32 cellular contexts compared by ENCODE assay signal in genomic region chr3:133383175-133383574, GRCh38. TPM values are rescaled to one million over a fixed set of nuclear protein-coding genes. Genes with fewer than 3 reads are reported as not detected.
DNase-seq lines count a peak whose midpoint lies in the region; ATAC-seq, FAIRE-seq and TF ChIP-seq lines count a peak whose summit lies in the region.
"Had no signal": no experiment of that assay in that cellular context is flagged by ENCODE, and none has a peak within 500 bp of the region (broad histone marks: within the 10 kb centered on the region; RNA-seq: fewer than 3 reads in every experiment).

No MANE protein-coding gene starts in this region.

- DNase-seq in Calu3 (peak; percentile 90), LoVo (ENCODE audit: low spot score) (peak; percentile 32), epithelial cell of esophagus (ENCODE audit: low read depth) (peak; percentile 79), mucosa of descending colon (no peak), GM12891 (ENCODE audit: insufficient read length, low spot score) (no peak), NCI-H2196 treated with DMSO at 0.1 percent for 48 hours (lab: John Stamatoyannopoulos, UW; ENCODE audit: unreplicated experiment) (no peak)
- no peak for DNase-seq in stimulated activated naive B cell treated with anti-CD40 and anti-IgM and Interleukin-4, amounts not matched to agents 10 μg/mL and 1 μg/mL and 100 μg/mL, for 72 hours
- DNase-seq: activated CD4-positive, alpha-beta T cell treated with anti-CD3 and anti-CD28 coated beads, Interleukin-2, amount 10 ng/mL, durations not matched to agents 7 days and 5 days; activated CD8-positive, alpha-beta memory T cell treated with anti-CD3 and anti-CD28 coated beads, Interleukin-2, amount 10 ng/mL, durations not matched to agents 7 days and 5 days; activated naive CD4-positive, alpha-beta T cell treated with anti-CD3 and anti-CD28 coated beads, Interleukin-2, amount 10 ng/mL, durations not matched to agents 7 days and 5 days; activated T-cell treated with anti-CD3 and anti-CD28 coated beads, Interleukin-2, amount 50 U/mL, for 72 hours; amygdala; effector memory CD8-positive, alpha-beta T cell; HCEC 1CT; kidney; mesenchymal stem cell; naive B cell; NCI-H1105; NCI-H510A; psoas muscle; RPMI8226; WERI-Rb-1 had no signal

- ATAC-seq in mucosa of descending colon (peak; percentile 57), GM19035 (IDR thresholded peaks at IDR 0.05; ENCODE audit: unreplicated experiment) (no peak)
- no peak for ATAC-seq in stimulated activated naive B cell treated with anti-CD40 and anti-IgM and Interleukin-4, amounts not matched to agents 10 μg/mL and 1 μg/mL and 100 μg/mL, for 72 hours (replicated peaks)
- ATAC-seq: activated CD8-positive, alpha-beta memory T cell treated with anti-CD3 and anti-CD28 coated beads, Interleukin-2, amount 10 ng/mL, durations not matched to agents 7 days and 5 days; activated T-cell treated with anti-CD3 and anti-CD28 coated beads, Interleukin-2, amount 50 U/mL, for 72 hours; effector memory CD8-positive, alpha-beta T cell had no signal

- CTCF ChIA-PET in Calu3 (lab: Charles Lee) = interaction anchor here (0.8 to 4.8 kb wide), 7 partner anchors 17 to 657 kb away, joined by 3 to 53 read pairs (median 3); no protein-coding TSS in a partner anchor

- no peak overlapping the region for H3K27ac Mint-ChIP-seq in Calu3 (ENCODE audit: unreplicated experiment)
- no peak overlapping the region for H3K27ac Mint-ChIP-seq in stimulated activated naive B cell treated with anti-CD40 and anti-IgM and Interleukin-4, amounts not matched to agents 10 μg/mL and 1 μg/mL and 100 μg/mL, for 72 hours
- H3K27ac Mint-ChIP-seq: activated CD4-positive, alpha-beta T cell treated with anti-CD3 and anti-CD28 coated beads, Interleukin-2, amount 10 ng/mL, durations not matched to agents 7 days and 5 days; activated CD8-positive, alpha-beta memory T cell treated with anti-CD3 and anti-CD28 coated beads, Interleukin-2, amount 10 ng/mL, durations not matched to agents 7 days and 5 days; activated naive CD4-positive, alpha-beta T cell treated with anti-CD3 and anti-CD28 coated beads, Interleukin-2, amount 10 ng/mL, durations not matched to agents 7 days and 5 days; activated T-cell treated with anti-CD3 and anti-CD28 coated beads, Interleukin-2, amount 50 U/mL, for 72 hours; effector memory CD8-positive, alpha-beta T cell; naive B cell had no signal

- TF ChIP-seq CTCF in Calu3 (IDR thresholded peaks at IDR 0.05; ENCODE audit: unreplicated experiment) (no peak), epithelial cell of esophagus (IDR thresholded peaks at IDR 0.05; ENCODE audit: insufficient read depth, low read depth, low read length, missing control alignments) (no peak), mucosa of descending colon (IDR thresholded peaks at IDR 0.05) (no peak)

- H3K27me3 Mint-ChIP-seq in Calu3 (ENCODE audit: unreplicated experiment) = peaks cover 81% of the 10 kb centered on the region
- peaks cover 13 to 34% of the 10 kb centered on the region in 2 donors for H3K27me3 Mint-ChIP-seq in stimulated activated naive B cell treated with anti-CD40 and anti-IgM and Interleukin-4, amounts not matched to agents 10 μg/mL and 1 μg/mL and 100 μg/mL, for 72 hours
- H3K27me3 Mint-ChIP-seq: activated CD4-positive, alpha-beta T cell treated with anti-CD3 and anti-CD28 coated beads, Interleukin-2, amount 10 ng/mL, durations not matched to agents 7 days and 5 days; activated CD8-positive, alpha-beta memory T cell treated with anti-CD3 and anti-CD28 coated beads, Interleukin-2, amount 10 ng/mL, durations not matched to agents 7 days and 5 days had no signal

- H3K4me1 Mint-ChIP-seq in Calu3 (ENCODE audit: low read depth, unreplicated experiment) = peaks cover 34% of the 10 kb centered on the region
- H3K4me1 Mint-ChIP-seq in stimulated activated naive B cell treated with anti-CD40 and anti-IgM and Interleukin-4, amounts not matched to agents 10 μg/mL and 1 μg/mL and 100 μg/mL, for 72 hours = peaks cover 6 to 7% of the 10 kb centered on the region in 2 donors
- H3K4me1 Mint-ChIP-seq: activated CD4-positive, alpha-beta T cell treated with anti-CD3 and anti-CD28 coated beads, Interleukin-2, amount 10 ng/mL, durations not matched to agents 7 days and 5 days; activated CD8-positive, alpha-beta memory T cell treated with anti-CD3 and anti-CD28 coated beads, Interleukin-2, amount 10 ng/mL, durations not matched to agents 7 days and 5 days; activated naive CD4-positive, alpha-beta T cell treated with anti-CD3 and anti-CD28 coated beads, Interleukin-2, amount 10 ng/mL, durations not matched to agents 7 days and 5 days had no signal

- H3K36me3 Mint-ChIP-seq in Calu3 (ENCODE audit: insufficient read depth, unreplicated experiment) = no peaks in the 10 kb centered on the region
- H3K36me3 Mint-ChIP-seq in stimulated activated naive B cell treated with anti-CD40 and anti-IgM and Interleukin-4, amounts not matched to agents 10 μg/mL and 1 μg/mL and 100 μg/mL, for 72 hours = no peaks in the 10 kb centered on the region
- H3K36me3 Mint-ChIP-seq: activated CD8-positive, alpha-beta memory T cell treated with anti-CD3 and anti-CD28 coated beads, Interleukin-2, amount 10 ng/mL, durations not matched to agents 7 days and 5 days; activated naive CD4-positive, alpha-beta T cell treated with anti-CD3 and anti-CD28 coated beads, Interleukin-2, amount 10 ng/mL, durations not matched to agents 7 days and 5 days; naive B cell had no signal

- H3K36me3 ChIP-seq in mucosa of descending colon (ENCODE audit: low read depth) = no peaks in the 10 kb centered on the region
- H3K36me3 ChIP-seq: BLaER1, cardiac muscle cell, WERI-Rb-1 had no signal

- no peaks in the 10 kb centered on the region for H3K4me1 ChIP-seq in mucosa of descending colon (ENCODE audit: low read depth)

- intact Hi-C loops in Calu3 (cut with micrococcal nuclease; ENCODE audit: unreplicated experiment) (loop anchor here (5.0 kb wide), 4 partner anchors 126 to 846 kb away; no protein-coding TSS in a partner anchor), mucosa of descending colon (cut with DNase I, micrococcal nuclease) (no loop called here)

- no peaks in the 10 kb centered on the region for H3K9me3 Mint-ChIP-seq in Calu3 (ENCODE audit: low read depth, unreplicated experiment)
- H3K9me3 Mint-ChIP-seq in stimulated activated naive B cell treated with anti-CD40 and anti-IgM and Interleukin-4, amounts not matched to agents 10 μg/mL and 1 μg/mL and 100 μg/mL, for 72 hours = peaks cover 0 to 1% of the 10 kb centered on the region in 2 donors
- H3K9me3 Mint-ChIP-seq: activated CD4-positive, alpha-beta T cell treated with anti-CD3 and anti-CD28 coated beads, Interleukin-2, amount 10 ng/mL, durations not matched to agents 7 days and 5 days; activated naive CD4-positive, alpha-beta T cell treated with anti-CD3 and anti-CD28 coated beads, Interleukin-2, amount 10 ng/mL, durations not matched to agents 7 days and 5 days; activated T-cell treated with anti-CD3 and anti-CD28 coated beads, Interleukin-2, amount 50 U/mL, for 72 hours; effector memory CD8-positive, alpha-beta T cell; IgD-negative memory B cell; naive B cell had no signal

- H3K9me3 ChIP-seq in mucosa of descending colon = no peaks in the 10 kb centered on the region
- H3K9me3 ChIP-seq: BLaER1, psoas muscle had no signal

- H3K4me3 ChIP-seq in epithelial cell of esophagus (ENCODE audit: low read length) (no peak overlapping the region), mucosa of descending colon (no peak overlapping the region)
- H3K4me3 ChIP-seq: BLaER1, cardiac muscle cell, coronary artery, psoas muscle had no signal

- no TSS peak for BruUV-seq in Calu3 (replicated peaks; lab: Mats Ljungman, UMichigan)

- TF ChIP-seq POLR2A in GM12891 (IDR thresholded peaks at IDR 0.05; ENCODE audit: low read depth, low read length) = no peak

- FAIRE-seq in GM12891 (lab: Jason Lieb, UNC) = no peak
- FAIRE-seq: kidney had no signal

- no peak overlapping the region for H3K4me3 Mint-ChIP-seq in Calu3 (ENCODE audit: low read depth, unreplicated experiment)
- H3K4me3 Mint-ChIP-seq in stimulated activated naive B cell treated with anti-CD40 and anti-IgM and Interleukin-4, amounts not matched to agents 10 μg/mL and 1 μg/mL and 100 μg/mL, for 72 hours = no peak overlapping the region
- H3K4me3 Mint-ChIP-seq: activated CD4-positive, alpha-beta T cell treated with anti-CD3 and anti-CD28 coated beads, Interleukin-2, amount 10 ng/mL, durations not matched to agents 7 days and 5 days; activated CD8-positive, alpha-beta memory T cell treated with anti-CD3 and anti-CD28 coated beads, Interleukin-2, amount 10 ng/mL, durations not matched to agents 7 days and 5 days; activated naive CD4-positive, alpha-beta T cell treated with anti-CD3 and anti-CD28 coated beads, Interleukin-2, amount 10 ng/mL, durations not matched to agents 7 days and 5 days; activated T-cell treated with anti-CD3 and anti-CD28 coated beads, Interleukin-2, amount 50 U/mL, for 72 hours; effector memory CD8-positive, alpha-beta T cell; IgD-negative memory B cell; naive B cell had no signal

TF ChIP-seq in GM12891, 5 proteins besides CTCF, POLR2A, EP300 and RAD21:
- TF ChIP-seq POLR2AphosphoS5 (IDR thresholded peaks at IDR 0.05; ENCODE audit: low read depth, low read length) = no peak
- no peak for TF ChIP-seq PAX5 (IDR thresholded peaks at IDR 0.05; ENCODE audit: insufficient read depth, low read length, severe bottlenecking)
- no peak for TF ChIP-seq TAF1 (IDR thresholded peaks at IDR 0.05; ENCODE audit: low read depth, low read length)
- TF ChIP-seq POU2F2 (IDR thresholded peaks at IDR 0.05; ENCODE audit: low read depth, low read length) = no peak
- TF ChIP-seq SPI1 (IDR thresholded peaks at IDR 0.05; ENCODE audit: low read depth, low read length) = no peak

RNA-seq across cellular contexts. Expression of gene BFSP2, which starts 16.7 kb away (rescaled TPM):
- total RNA-seq in Calu3 (2022) (not detected in 2 replicates), mucosa of descending colon (not detected)
- polyA plus RNA-seq in GM12891 (2012; ENCODE audit: low read depth, missing spikeins) = 6.7 TPM
- total RNA-seq: activated T-cell treated with anti-CD3 and anti-CD28 coated beads, Interleukin-2, amount 50 U/mL, for 72 hours; cardiac muscle cell; Daoy; fibroblast of lung; glomerular endothelial cell; psoas muscle; subcutaneous adipose tissue; urinary bladder had no signal
- polyA plus RNA-seq: cardiac muscle cell, fibroblast of lung, psoas muscle, urinary bladder had no signal

Comparison
In these comparisons a context has a peak if more than half of its experiments do, and no peak if none do; other contexts are left out.
1. DNase-seq: peak in Calu3 (single experiment), LoVo (single experiment) and epithelial cell of esophagus (single experiment); none in mucosa of descending colon (0 of 3), stimulated activated naive B cell treated with anti-CD40 and anti-IgM and Interleukin-4, amounts not matched to agents 10 μg/mL and 1 μg/mL and 100 μg/mL, for 72 hours (single experiment), GM12891 (single experiment) and NCI-H2196 treated with DMSO at 0.1 percent for 48 hours (single experiment).